In genomic region chr2:68157402-68158133, GRCh38 we compare ENCODE assay signal across 1 cellular context.
TF ChIP-seq lines count a peak whose summit lies in the region.

TSS of gene PNO1 (plus strand) at chr2:68157888. CDS start at chr2:68157935, 47 bp downstream.

TF ChIP-seq in GM23338, 12 proteins besides CTCF, POLR2A, EP300 and RAD21 (continued from another document):
- TF ChIP-seq JUNB (IDR thresholded peaks at IDR 0.05; ENCODE audit: unreplicated experiment): no peak
- no peak for TF ChIP-seq EZH2phosphoT487 (IDR thresholded peaks at IDR 0.05; ENCODE audit: unreplicated experiment)
- peak; percentile 48 for TF ChIP-seq ETS1 (IDR thresholded peaks at IDR 0.05)
- TF ChIP-seq REST (IDR thresholded peaks at IDR 0.05; ENCODE audit: unreplicated experiment): no peak
- TF ChIP-seq NANOG (IDR thresholded peaks at IDR 0.05; ENCODE audit: borderline replicate concordance): no peak
